Comparison of ENCODE assay signal across 1 cellular context in genomic region chr5:160297004-160297403, GRCh38.
TF ChIP-seq lines count a peak whose summit lies in the region.

No MANE protein-coding gene starts in this region.

TF ChIP-seq in WTC11, 78 proteins besides CTCF, POLR2A, EP300 and RAD21 (continued from another document):
- TF ChIP-seq ATF2 (CRISPR knock-in tag; IDR thresholded peaks at IDR 0.05; ENCODE audit: borderline replicate concordance, low read depth) (no peak), ZNF416 (CRISPR knock-in tag; IDR thresholded peaks at IDR 0.05) (no peak), NR2C2 (CRISPR knock-in tag; IDR thresholded peaks at IDR 0.05) (no peak), E2F5 (CRISPR knock-in tag; IDR thresholded peaks at IDR 0.05) (no peak)
TF ChIP-seq in WTC11: peak in this region for 0.
